Comparison of ENCODE assay signal across 14 cellular contexts in the genomic region with DNA sequence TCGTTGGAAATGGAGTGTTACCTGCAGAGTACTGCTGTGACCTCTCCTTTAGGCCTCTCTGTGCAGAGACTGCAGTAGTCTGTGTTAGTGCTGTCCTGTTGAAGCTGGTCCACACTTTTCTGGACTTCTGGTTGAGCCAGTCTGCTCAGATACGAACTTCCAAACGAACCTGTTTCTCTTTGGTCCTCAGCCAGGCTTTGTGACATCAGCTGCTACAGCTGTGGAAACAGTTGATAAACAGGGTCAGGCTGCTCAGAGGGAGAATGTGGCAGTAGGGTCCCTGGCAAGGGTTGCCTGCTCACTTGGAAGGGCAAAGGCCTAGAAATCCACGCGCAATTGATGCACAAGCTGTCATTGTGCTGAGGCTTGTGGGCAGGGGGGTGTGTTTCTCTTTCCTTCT.
DNase-seq lines count a peak whose midpoint lies in the region; ATAC-seq and TF ChIP-seq lines count a peak whose summit lies in the region.
"Had no signal": no experiment of that assay in that cellular context is flagged by ENCODE, and none has a peak within 500 bp of the region (broad histone marks: within the 10 kb centered on the region; RNA-seq: fewer than 3 reads in every experiment).

No MANE protein-coding gene starts in this region.

- H3K27ac ChIP-seq in heart left ventricle (peak overlapping the region in 5 of 12 donors; percentile 0 to 29 (median 21)), dorsolateral prefrontal cortex (peak overlapping the region in 49 of 59 donors; percentile 1 to 80 (median 56)), muscle layer of colon (ENCODE audit: low read depth, low read length) (peak overlapping the region; percentile 67)
- H3K27ac ChIP-seq: gastroesophageal sphincter had no signal

- WGBS in heart left ventricle, 4 donors: 27 to 38% (median 34%) methylated on average over 4 to 5 of the region's 5 CpGs

- ATAC-seq in heart left ventricle (peak; percentile 52 to 80 (median 76)), Right ventricle myocardium inferior (no peak)
- ATAC-seq: gastroesophageal sphincter, HCT116 had no signal

- TF ChIP-seq POLR2A in heart left ventricle (IDR thresholded peaks at IDR 0.05): no peak

- no peak overlapping the region for H3K9ac ChIP-seq in muscle layer of colon (ENCODE audit: low read length)

- no peaks in the 10 kb centered on the region for H3K36me3 ChIP-seq in heart left ventricle
- H3K36me3 ChIP-seq in muscle layer of colon (ENCODE audit: insufficient read depth, low read length): no peaks in the 10 kb centered on the region
- H3K36me3 ChIP-seq: gastroesophageal sphincter had no signal

- H3K4me1 ChIP-seq in heart left ventricle: peaks cover 0 to 32% (median 9%) of the 10 kb centered on the region in 12 donors
- peaks cover 52% of the 10 kb centered on the region for H3K4me1 ChIP-seq in muscle layer of colon (ENCODE audit: insufficient read depth, low read length)

- DNase-seq in heart left ventricle: peak in 3 of 5 donors; percentile 22 to 50 (median 35)
- no peak for DNase-seq in Right ventricle myocardium inferior (ENCODE audit: missing footprints)
- DNase-seq in dorsolateral prefrontal cortex: no peak
- no peak for DNase-seq in activated gamma-delta T cell (lab: John Stamatoyannopoulos, UW)
- DNase-seq in HFFc6: no peak
- no peak for DNase-seq in middle frontal gyrus (ENCODE audit: extremely low spot score, low spot score)
- no peak for DNase-seq in glutamatergic neuron
- DNase-seq: activated CD4-positive, alpha-beta T cell treated with anti-CD3 and anti-CD28 coated beads for 1 hour; activated T-cell treated with anti-CD3 and anti-CD28 coated beads, Interleukin-2, amount 50 U/mL, for 48 hours; effector memory CD4-positive, alpha-beta T cell; NCI-H524 had no signal

- intact Hi-C loops in heart left ventricle (cut with DNase I): no loop called here
- intact Hi-C loops in Right ventricle myocardium inferior (cut with DNase I): no loop called here
- intact Hi-C loops in dorsolateral prefrontal cortex (cut with DNase I): loop anchor here in 1 of 2 donors (5.0 kb wide), 1 partner anchor 96 kb away; no protein-coding TSS in a partner anchor

- H3K4me3 Mint-ChIP-seq in HFFc6 (no peak overlapping the region), glutamatergic neuron (ENCODE audit: unreplicated experiment) (no peak overlapping the region)

- H3K4me1 Mint-ChIP-seq in HFFc6 (ENCODE audit: low read depth): no peaks in the 10 kb centered on the region; the same call in 1 of the 2 replicates
- peaks cover 19% of the 10 kb centered on the region for H3K4me1 Mint-ChIP-seq in glutamatergic neuron (ENCODE audit: low read depth, unreplicated experiment)

- H3K27me3 ChIP-seq in heart left ventricle: no peaks in the 10 kb centered on the region
- H3K27me3 ChIP-seq in dorsolateral prefrontal cortex: no peaks in the 10 kb centered on the region
- no peaks in the 10 kb centered on the region for H3K27me3 ChIP-seq in muscle layer of colon (ENCODE audit: control insufficient read depth in 1 of 2, insufficient read depth in 2 of 2, low read length in 2 of 2)
- H3K27me3 ChIP-seq: gastroesophageal sphincter had no signal

- TF ChIP-seq CTCF in heart left ventricle (IDR thresholded peaks at IDR 0.05): no peak
- no peak for TF ChIP-seq CTCF in dorsolateral prefrontal cortex (IDR thresholded peaks at IDR 0.05 in 54 of 56, conservative IDR thresholded peaks at IDR 0.05 in 2 of 56; ENCODE audit: low read depth in 1 of 56, partially characterized antibody in 56 of 56)
- TF ChIP-seq CTCF in HFFc6 (IDR thresholded peaks at IDR 0.05): no peak
- no peak for TF ChIP-seq CTCF in glutamatergic neuron (IDR thresholded peaks at IDR 0.05; ENCODE audit: partially characterized antibody, unreplicated experiment)

- peaks cover 16% of the 10 kb centered on the region for H3K27me3 Mint-ChIP-seq in HFFc6 (ENCODE audit: insufficient read depth)
- no peaks in the 10 kb centered on the region for H3K27me3 Mint-ChIP-seq in glutamatergic neuron (ENCODE audit: unreplicated experiment)

- H3K9me3 ChIP-seq in heart left ventricle (no peaks in the 10 kb centered on the region), muscle layer of colon (ENCODE audit: low read length) (no peaks in the 10 kb centered on the region)
- H3K9me3 ChIP-seq: gastroesophageal sphincter had no signal

- H3K4me3 ChIP-seq in heart left ventricle (no peak overlapping the region), dorsolateral prefrontal cortex (no peak overlapping the region), muscle layer of colon (ENCODE audit: low read depth in 1 of 2, low read length in 2 of 2) (no peak overlapping the region)
- H3K4me3 ChIP-seq: gastroesophageal sphincter had no signal

- H3K27ac Mint-ChIP-seq in HFFc6 (no peak overlapping the region), glutamatergic neuron (ENCODE audit: unreplicated experiment) (no peak overlapping the region)

- H3K9me3 Mint-ChIP-seq in HFFc6: no peaks in the 10 kb centered on the region
- no peaks in the 10 kb centered on the region for H3K9me3 Mint-ChIP-seq in glutamatergic neuron (ENCODE audit: unreplicated experiment)

- H3K36me3 Mint-ChIP-seq in HFFc6 (ENCODE audit: low read depth) (no peaks in the 10 kb centered on the region), glutamatergic neuron (ENCODE audit: unreplicated experiment) (peaks cover 5% of the 10 kb centered on the region)

Comparison
In these comparisons a context has a peak if more than half of its experiments do, and no peak if none do; other contexts are left out.
1. DNase-seq: peak in heart left ventricle (3 of 5); none in Right ventricle myocardium inferior (single experiment), dorsolateral prefrontal cortex (0 of 10), activated gamma-delta T cell (single experiment), HFFc6 (single experiment), middle frontal gyrus (single experiment) and glutamatergic neuron (single experiment).